Comparison of ENCODE assay signal across 10 cellular contexts in the genomic region with DNA sequence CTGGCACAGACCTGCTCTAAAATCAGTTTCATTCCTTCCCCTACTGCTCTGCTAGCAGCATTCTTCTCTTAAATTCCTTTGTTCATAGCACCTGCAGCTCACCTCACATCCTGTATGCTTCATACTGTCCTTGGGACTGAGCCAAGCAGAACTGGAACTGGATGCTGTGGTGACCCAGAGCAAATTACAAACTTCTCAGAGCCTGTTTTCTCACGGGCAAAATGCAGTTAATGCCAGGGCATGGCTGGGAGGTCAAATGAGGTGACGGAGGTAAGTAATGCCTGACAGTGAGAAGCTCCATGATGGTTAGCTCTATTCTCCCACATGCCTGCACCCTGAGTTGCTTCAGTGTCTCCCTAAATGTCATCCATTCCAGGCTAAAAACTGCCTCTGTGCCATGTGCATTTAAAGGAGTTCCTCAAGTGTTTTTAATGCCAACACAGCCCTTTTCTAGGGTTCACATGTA. TPM values are rescaled to one million over a fixed set of nuclear protein-coding genes. Genes with fewer than 3 reads are reported as not detected.
DNase-seq lines count a peak whose midpoint lies in the region; ATAC-seq, FAIRE-seq and TF ChIP-seq lines count a peak whose summit lies in the region.
"Had no signal": no experiment of that assay in that cellular context is flagged by ENCODE, and none has a peak within 500 bp of the region (broad histone marks: within the 10 kb centered on the region; RNA-seq: fewer than 3 reads in every experiment).

No MANE protein-coding gene starts in this region.

- H3K4me3 Mint-ChIP-seq in mesothelial cell of epicardium, result no peak overlapping the region

- H3K4me1 ChIP-seq in small intestine (ENCODE audit: control insufficient read depth in 2 of 2, insufficient read depth in 1 of 2, low read depth in 1 of 2, low read length in 1 of 2), result no peaks in the 10 kb centered on the region

- H3K9me3 Mint-ChIP-seq in mesothelial cell of epicardium, result no peaks in the 10 kb centered on the region

- no peaks in the 10 kb centered on the region for H3K9me3 ChIP-seq in small intestine (ENCODE audit: control insufficient read depth, low read depth)

- DNase-seq in DMS53 (lab: John Stamatoyannopoulos, UW) (peak; percentile 42), DMS53 treated with DMSO at 0.1 percent for 48 hours (lab: John Stamatoyannopoulos, UW; ENCODE audit: unreplicated experiment) (no peak), NCI-H2196 (lab: John Stamatoyannopoulos, UW; ENCODE audit: unreplicated experiment) (peak; percentile 21), mesothelial cell of epicardium (ENCODE audit: low spot score in 2 of 2, unreplicated experiment in 2 of 2) (no peak), mesenteric fat pad (ENCODE audit: low spot score) (no peak), NCI-H1048 (lab: John Stamatoyannopoulos, UW) (no peak), small intestine (no peak)
- DNase-seq: NCI-H1930 had no signal

- 55 to 64% (median 58%) methylated on average over 2 of the region's 2 CpGs for WGBS in small intestine, 3 donors

- no peak for FAIRE-seq in small intestine (lab: Jason Lieb, UNC)

- peak; percentile 92 for ATAC-seq in HG02642 (IDR thresholded peaks at IDR 0.05; ENCODE audit: poor library complexity, unreplicated experiment)

- no peaks in the 10 kb centered on the region for H3K4me1 Mint-ChIP-seq in mesothelial cell of epicardium

- no peaks in the 10 kb centered on the region for H3K27me3 ChIP-seq in small intestine (ENCODE audit: control insufficient read depth in 2 of 2, insufficient read depth in 2 of 2, low read length in 2 of 2)

- H3K27ac ChIP-seq in small intestine (ENCODE audit: low read depth in 1 of 2, low read length in 1 of 2), result no peak overlapping the region
- H3K27ac ChIP-seq: 22Rv1 had no signal

- peaks cover 2 to 7% of the 10 kb centered on the region in 2 donors for H3K36me3 ChIP-seq in small intestine (ENCODE audit: control insufficient read depth in 2 of 2, insufficient read depth in 2 of 2, low read length in 2 of 2)

- no peak overlapping the region for H3K4me3 ChIP-seq in small intestine (ENCODE audit: low read depth in 1 of 2, low read length in 2 of 2)

- no peaks in the 10 kb centered on the region for H3K27me3 Mint-ChIP-seq in mesothelial cell of epicardium (ENCODE audit: low read depth)

- peak overlapping the region; percentile 41 for H3K27ac Mint-ChIP-seq in mesothelial cell of epicardium

- no peak for TF ChIP-seq CTCF in mesothelial cell of epicardium (IDR thresholded peaks at IDR 0.05; ENCODE audit: unreplicated experiment)

- H3K36me3 Mint-ChIP-seq in mesothelial cell of epicardium, result peaks cover 11% of the 10 kb centered on the region

RNA-seq across cellular contexts. Expression of a gene that starts 29.7 kb away (rescaled TPM):
- total RNA-seq in mesothelial cell of epicardium, result 17.8 to 20.6 TPM (median 19.5 TPM) in 3 replicates
- total RNA-seq in mesenteric fat pad, result 10.9 TPM
- polyA plus RNA-seq in small intestine, result 1 to 10 TPM; 4.3 to 7.0 (median 6.9) TPM

Comparison
In these comparisons a context has a peak if more than half of its experiments do, and no peak if none do; other contexts are left out.
1. DNase-seq: peak in DMS53 (single experiment) and NCI-H2196 (single experiment); none in DMS53 treated with DMSO at 0.1 percent for 48 hours (single experiment), mesothelial cell of epicardium (0 of 2), mesenteric fat pad (single experiment), NCI-H1048 (single experiment) and small intestine (single experiment).